1 cellular context compared by ENCODE assay signal in genomic region chr4:10104211-10104990, GRCh38.
TF ChIP-seq lines count a peak whose summit lies in the region.

No MANE protein-coding gene starts in this region.

TF ChIP-seq in GM12878, 131 proteins besides CTCF, POLR2A, EP300 and RAD21:
- no peak for TF ChIP-seq TBL1XR1 (IDR thresholded peaks at IDR 0.05; ENCODE audit: low read depth, low read length)
- TF ChIP-seq POLR2AphosphoS5 (IDR thresholded peaks at IDR 0.05; ENCODE audit: low read length) = 0 out of 2 replicates have a peak, but pooled peaks have one; percentile 35
